Comparison of ENCODE assay signal across 28 cellular contexts in genomic region chr15:78628227-78628626, GRCh38. TPM values are rescaled to one million over a fixed set of nuclear protein-coding genes. Genes with fewer than 3 reads are reported as not detected.
"Had no signal": no experiment of that assay in that cellular context is flagged by ENCODE, and none has a peak within 500 bp of the region (broad histone marks: within the 10 kb centered on the region; RNA-seq: fewer than 3 reads in every experiment).

No MANE protein-coding gene starts in this region.

- H3K4me1 ChIP-seq: gastroesophageal sphincter, heart left ventricle, left lung, psoas muscle, sigmoid colon, testis, tibial artery had no signal

- ATAC-seq: esophagus mucosa; gastroesophageal sphincter; heart left ventricle; left cardiac atrium; left lung; naive thymus-derived CD8-positive, alpha-beta T cell; psoas muscle; right cardiac atrium; stimulated activated memory B cell treated with anti-CD40 and anti-IgM and Interleukin-4, amounts not matched to agents 10 μg/mL and 1 μg/mL and 100 μg/mL, for 72 hours; stimulated activated naive CD8-positive, alpha-beta T cell treated with anti-CD3 and anti-CD28 coated beads, Interleukin-15, Interleukin-2, amounts not matched to agents 100 U/mL and 50 U/mL, for 24 hours had no signal

- H3K27me3 ChIP-seq: sigmoid colon, testis had no signal

- DNase-seq: cortex of kidney; foreskin fibroblast; heart left ventricle; left cardiac atrium; left lung; mesendoderm; naive thymus-derived CD8-positive, alpha-beta T cell; nephron progenitor cell; nucleus accumbens; psoas muscle; right cardiac atrium; sigmoid colon; stimulated activated CD4-positive, alpha-beta T cell treated with anti-CD3 and anti-CD28 coated beads, Interleukin-4, amount 100 ng/mL, for 4 hours; stimulated activated naive CD8-positive, alpha-beta T cell treated with anti-CD3 and anti-CD28 coated beads, Interleukin-15, Interleukin-2, amounts not matched to agents 100 U/mL and 50 U/mL, for 24 hours; substantia nigra; testis had no signal

- H3K36me3 ChIP-seq: gastroesophageal sphincter, heart left ventricle, left lung, sigmoid colon, tibial artery had no signal

- H3K4me3 ChIP-seq: gastroesophageal sphincter, heart left ventricle, hepatocyte, left lung, psoas muscle, sigmoid colon, testis, tibial artery had no signal

- H3K27ac ChIP-seq: epithelial cell of prostate, gastroesophageal sphincter, heart left ventricle, hepatocyte, left lung, psoas muscle, sigmoid colon, testis, tibial artery had no signal

- H3K9me3 ChIP-seq: sigmoid colon, testis had no signal

RNA-seq across cellular contexts. Expression of gene CHRNA3, which starts 7.4 kb away (rescaled TPM):
- total RNA-seq: dermis microvascular lymphatic vessel endothelial cell; lung microvascular endothelial cell; naive thymus-derived CD8-positive, alpha-beta T cell; renal cortical epithelial cell; skeletal muscle tissue had no signal
- polyA plus RNA-seq: naive thymus-derived CD8-positive, alpha-beta T cell had no signal

RNA-seq across cellular contexts. Expression of gene CHRNB4, which starts 12.8 kb away (rescaled TPM):
- total RNA-seq: dermis microvascular lymphatic vessel endothelial cell; hepatocyte; left lung; lung microvascular endothelial cell; myocyte; naive thymus-derived CD8-positive, alpha-beta T cell; osteocyte; psoas muscle; right cardiac atrium had no signal
- polyA plus RNA-seq: heart left ventricle; naive thymus-derived CD8-positive, alpha-beta T cell; psoas muscle; right cardiac atrium had no signal
